ENCODE assay signal across 13 cellular contexts in genomic region chr2:171564463-171564862, GRCh38.
"Had no signal": no experiment of that assay in that cellular context is flagged by ENCODE, and none has a peak within 500 bp of the region (broad histone marks: within the 10 kb centered on the region; RNA-seq: fewer than 3 reads in every experiment).

No MANE protein-coding gene starts in this region.

- H3K4me3 ChIP-seq: adrenal gland, lung, right atrium auricular region, tibial nerve had no signal

- H3K9me3 ChIP-seq: adrenal gland, right atrium auricular region, tibial nerve had no signal

- H3K27me3 ChIP-seq: adrenal gland, right atrium auricular region, tibial nerve had no signal

- H3K36me3 ChIP-seq: adrenal gland, right atrium auricular region, tibial nerve had no signal

- ATAC-seq: activated naive CD4-positive, alpha-beta T cell treated with anti-CD3 and anti-CD28 coated beads, Interleukin-2, amount 50 U/mL, for 72 hours; left lobe of liver had no signal

- H3K4me1 ChIP-seq: adrenal gland, right atrium auricular region, tibial nerve had no signal

- H3K27ac ChIP-seq: adrenal gland, right atrium auricular region, tibial nerve had no signal

- DNase-seq: activated CD4-positive, CD25-positive, alpha-beta regulatory T cell treated with anti-CD3 and anti-CD28 coated beads, Interleukin-2, amount 50 U/mL, for 72 hours; activated gamma-delta T cell treated with Interleukin-2 at 50 U/mL for 16 hours; adrenal gland; cerebellar nuclear complex; cortex of kidney; foreskin fibroblast; hypothalamus; stimulated activated CD4-positive, alpha-beta T cell treated with anti-CD3 and anti-CD28 coated beads, Interleukin-2, amount 100 ng/mL, for 24 hours had no signal
